In genomic region chr6:167047554-167047953, GRCh38 we compare ENCODE assay signal across 7 cellular contexts. TPM values are rescaled to one million over a fixed set of nuclear protein-coding genes. Genes with fewer than 3 reads are reported as not detected.
A peak's percentile ranks its signal among the peaks of the same experiment; 100 is the strongest.
DNase-seq lines count a peak whose midpoint lies in the region; ATAC-seq lines count a peak whose summit lies in the region.

No MANE protein-coding gene starts in this region.

- ATAC-seq in GM19328 (IDR thresholded peaks at IDR 0.05; ENCODE audit: unreplicated experiment) (peak; percentile 70), HG03066 (IDR thresholded peaks at IDR 0.05; ENCODE audit: low read depth, unreplicated experiment) (peak; percentile 69)

- DNase-seq in UCSD-AML1 (lab: John Stamatoyannopoulos, UW; ENCODE audit: unreplicated experiment), result peak; percentile 41
- DNase-seq in midbrain (lab: John Stamatoyannopoulos, UW), result peak; percentile 18
- DNase-seq in NCI-H1694 treated with DMSO at 0.1 percent for 48 hours (lab: John Stamatoyannopoulos, UW), result no peak
- DNase-seq in HT-29 (ENCODE audit: low spot score), result no peak
- DNase-seq in NCI-H510A (lab: John Stamatoyannopoulos, UW), result no peak

RNA-seq across cellular contexts. Expression of gene CEP43, which starts 48.4 kb away (rescaled TPM):
- total RNA-seq in HT-29 (2014; rRNA removed; shearing (Covaris generic)), result 26.5 and 28.4 TPM in 2 replicates

Comparison
In these comparisons a context has a peak if more than half of its experiments do, and no peak if none do; other contexts are left out.
1. DNase-seq: peak in UCSD-AML1 (single experiment) and midbrain (single experiment); none in NCI-H1694 treated with DMSO at 0.1 percent for 48 hours (single experiment), HT-29 (single experiment) and NCI-H510A (single experiment).